Comparison of ENCODE assay signal across 8 cellular contexts in the genomic region with DNA sequence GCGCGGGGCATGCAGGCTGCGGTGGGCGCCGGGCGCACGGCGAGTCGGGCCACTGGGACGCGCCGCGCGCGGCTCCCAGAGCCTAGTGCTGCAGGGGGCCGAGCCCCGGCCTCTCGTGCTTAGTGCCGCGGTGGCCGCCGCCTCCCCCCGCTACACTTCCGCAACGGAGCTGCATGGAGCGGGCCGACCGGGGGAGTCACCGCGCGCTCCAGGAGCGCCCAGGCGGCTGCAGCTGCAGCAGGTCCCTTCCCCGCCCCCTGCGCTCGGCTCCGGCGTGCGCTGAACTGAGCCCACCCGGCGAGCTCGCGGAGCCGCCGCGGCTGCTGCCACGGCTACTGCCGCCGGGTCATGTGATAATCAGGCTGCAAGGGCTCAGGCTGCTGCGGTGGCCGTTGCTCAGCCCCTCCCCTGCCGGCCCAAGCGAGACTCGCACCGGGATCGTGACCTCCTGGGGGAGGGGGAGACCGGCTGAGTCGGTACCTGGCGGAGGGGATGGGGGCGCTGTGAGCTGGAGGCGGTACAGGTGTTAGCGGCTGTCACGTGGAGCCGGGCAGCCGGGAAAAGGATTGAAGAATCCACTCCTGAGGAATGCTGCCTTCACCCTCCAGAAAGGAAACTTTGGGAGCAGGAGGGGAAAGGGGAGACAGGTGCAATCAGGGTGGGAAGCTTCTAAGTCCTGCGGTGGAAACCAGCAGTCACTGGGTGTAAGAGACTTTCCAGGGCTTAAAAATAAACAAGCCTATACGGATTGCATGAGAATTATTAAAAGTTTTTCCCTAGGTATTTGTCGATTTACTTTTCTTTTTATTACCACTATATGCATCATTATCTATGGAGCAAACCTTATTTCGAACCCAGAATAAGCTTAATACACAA. TPM values are rescaled to one million over a fixed set of nuclear protein-coding genes. Genes with fewer than 3 reads are reported as not detected.
DNase-seq lines count a peak whose midpoint lies in the region; ATAC-seq and TF ChIP-seq lines count a peak whose summit lies in the region.

A gene with protein sequence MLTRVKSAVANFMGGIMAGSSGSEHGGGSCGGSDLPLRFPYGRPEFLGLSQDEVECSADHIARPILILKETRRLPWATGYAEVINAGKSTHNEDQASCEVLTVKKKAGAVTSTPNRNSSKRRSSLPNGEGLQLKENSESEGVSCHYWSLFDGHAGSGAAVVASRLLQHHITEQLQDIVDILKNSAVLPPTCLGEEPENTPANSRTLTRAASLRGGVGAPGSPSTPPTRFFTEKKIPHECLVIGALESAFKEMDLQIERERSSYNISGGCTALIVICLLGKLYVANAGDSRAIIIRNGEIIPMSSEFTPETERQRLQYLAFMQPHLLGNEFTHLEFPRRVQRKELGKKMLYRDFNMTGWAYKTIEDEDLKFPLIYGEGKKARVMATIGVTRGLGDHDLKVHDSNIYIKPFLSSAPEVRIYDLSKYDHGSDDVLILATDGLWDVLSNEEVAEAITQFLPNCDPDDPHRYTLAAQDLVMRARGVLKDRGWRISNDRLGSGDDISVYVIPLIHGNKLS (minus strand): TSS at position 352 of the 876 bp plus-strand sequence. CDS start 414 bp downstream, outside the sequence.

- H3K9me3 ChIP-seq in T-helper 17 cell (ENCODE audit: control insufficient read depth, low read length, poor library complexity, severe bottlenecking) = no peaks in the 10 kb centered on the region
- H3K9me3 ChIP-seq in left lung = no peaks in the 10 kb centered on the region

- H3K36me3 ChIP-seq in left lung = no peaks in the 10 kb centered on the region

- H3K4me3 Mint-ChIP-seq in T-helper 17 cell = peak within 1 kb of the TSS; percentile 90

- peak; percentile 72 for DNase-seq in ACHN
- peak; percentile 80 for DNase-seq in NCI-H1105 treated with DMSO at 0.1 percent for 48 hours (lab: John Stamatoyannopoulos, UW)
- DNase-seq in T-helper 17 cell = no peak
- DNase-seq in dermis microvascular lymphatic vessel endothelial cell (ENCODE audit: low read depth in 2 of 2) = peak; percentile 4 to 59
- DNase-seq in left lung = peak; percentile 89 to 95
- DNase-seq in stimulated activated CD8-positive, alpha-beta memory T cell treated with anti-CD3 and anti-CD28 coated beads, Interleukin-2, amount 100 ng/mL, for 48 hours (ENCODE audit: low read depth in 2 of 2) = peak; percentile 8 to 18

- peak; percentile 81 for ATAC-seq in GM18498 (IDR thresholded peaks at IDR 0.05; ENCODE audit: unreplicated experiment)
- peak; percentile 72 for ATAC-seq in HG02852 (IDR thresholded peaks at IDR 0.05; ENCODE audit: unreplicated experiment)
- peak; percentile 60 for ATAC-seq in T-helper 17 cell
- peak; percentile 95 for ATAC-seq in left lung

- H3K4me3 ChIP-seq in left lung = peak within 1 kb of the TSS; percentile 68 to 80

- H3K4me1 ChIP-seq in left lung = peaks cover 11 to 18% of the 10 kb centered on the region in 2 donors

- in situ Hi-C loops in ACHN (cut with HindIII; ENCODE audit: low pct_ligation_motif_present, low pct_unique_long_range_greater_than_20kb, low sequenced_read_pairs) = no loop called here

- H3K27ac Mint-ChIP-seq in T-helper 17 cell = no peak within 1 kb of the TSS

- peak; percentile 40 to 57 for TF ChIP-seq CTCF in left lung (IDR thresholded peaks at IDR 0.05)

- peaks cover 3% of the 10 kb centered on the region for H3K36me3 Mint-ChIP-seq in T-helper 17 cell (ENCODE audit: low read depth)

- H3K27me3 Mint-ChIP-seq in T-helper 17 cell = peaks cover 35% of the 10 kb centered on the region

- intact Hi-C loops in left lung (cut with DNase I) = no loop called here

- peaks cover 12% of the 10 kb centered on the region for H3K4me1 Mint-ChIP-seq in T-helper 17 cell

- H3K27ac ChIP-seq in left lung = peak within 1 kb of the TSS; percentile 56 to 70

- H3K27me3 ChIP-seq in left lung = peaks cover 0 to 28% of the 10 kb centered on the region in 2 donors

RNA-seq across cellular contexts. Expression of the gene that starts here (rescaled TPM):
- total RNA-seq in T-helper 17 cell (under 1 TPM in 1 of 2 donors, not detected in 1; 0.31 TPM), dermis microvascular lymphatic vessel endothelial cell (1.0 and 1.3 TPM in 2 replicates), left lung (10 to 100 TPM in 1 of 2 donors, 1 to 10 TPM in 1; 9.6 to 11.0 TPM)

Comparison
In these comparisons a context has a peak if more than half of its experiments do, and no peak if none do; other contexts are left out.
1. Peak in ATAC-seq in T-helper 17 cell; RNA of the gene not detected or under 1 TPM.
2. DNase-seq: peak in ACHN (single experiment), NCI-H1105 treated with DMSO at 0.1 percent for 48 hours (single experiment), dermis microvascular lymphatic vessel endothelial cell (2 of 2), left lung (2 of 2) and stimulated activated CD8-positive, alpha-beta memory T cell treated with anti-CD3 and anti-CD28 coated beads, Interleukin-2, amount 100 ng/mL, for 48 hours (2 of 2); none in T-helper 17 cell (0 of 3).
3. Peak in every context shown above with its lines, with median percentiles within 50 percentile points of each other: ATAC-seq.